Comparison of ENCODE assay signal across 1 cellular context in the genomic region with DNA sequence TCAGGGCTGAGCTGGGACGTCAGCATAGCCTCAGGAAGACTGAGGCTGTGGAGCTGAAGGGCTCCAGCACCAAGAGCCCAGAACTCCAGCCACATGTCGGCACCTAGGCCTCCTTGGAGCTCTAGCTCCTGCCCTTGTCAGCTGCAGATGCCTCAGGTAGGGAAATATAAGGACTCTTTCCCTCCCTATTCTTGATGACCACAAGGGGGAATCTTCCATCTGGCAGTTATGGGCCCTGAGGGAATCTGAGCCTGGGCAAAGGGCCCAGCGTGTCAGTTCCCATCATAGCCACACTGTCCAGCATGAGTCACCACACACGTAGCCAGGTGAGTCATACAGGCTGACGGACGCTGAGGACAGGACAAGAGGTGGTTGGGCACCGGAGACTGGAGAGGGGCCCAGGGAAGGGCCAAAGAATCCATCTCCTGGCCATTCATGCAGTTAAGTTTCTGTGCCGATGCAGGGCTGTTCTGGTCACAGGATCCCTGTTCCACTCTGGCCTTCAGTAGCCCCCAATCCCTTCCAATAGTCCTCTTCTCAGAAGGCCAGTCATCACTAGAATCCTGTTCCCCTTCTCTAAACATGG.
TF ChIP-seq lines count a peak whose summit lies in the region.

No MANE protein-coding gene starts in this region.

TF ChIP-seq in HEK293, 187 proteins besides CTCF, POLR2A, EP300 and RAD21 (continued from another document):
- TF ChIP-seq PATZ1 (tag by site-specific recombination; IDR thresholded peaks at IDR 0.05): peak; percentile 32; the same call in 1 of the 2 replicates
- TF ChIP-seq ZNF544 (tag by site-specific recombination; IDR thresholded peaks at IDR 0.05): no peak
- no peak for TF ChIP-seq ZNF747 (tag by site-specific recombination; IDR thresholded peaks at IDR 0.05)
- no peak for TF ChIP-seq ZNF645 (tag by site-specific recombination; IDR thresholded peaks at IDR 0.05)
- TF ChIP-seq, protein P1, sequence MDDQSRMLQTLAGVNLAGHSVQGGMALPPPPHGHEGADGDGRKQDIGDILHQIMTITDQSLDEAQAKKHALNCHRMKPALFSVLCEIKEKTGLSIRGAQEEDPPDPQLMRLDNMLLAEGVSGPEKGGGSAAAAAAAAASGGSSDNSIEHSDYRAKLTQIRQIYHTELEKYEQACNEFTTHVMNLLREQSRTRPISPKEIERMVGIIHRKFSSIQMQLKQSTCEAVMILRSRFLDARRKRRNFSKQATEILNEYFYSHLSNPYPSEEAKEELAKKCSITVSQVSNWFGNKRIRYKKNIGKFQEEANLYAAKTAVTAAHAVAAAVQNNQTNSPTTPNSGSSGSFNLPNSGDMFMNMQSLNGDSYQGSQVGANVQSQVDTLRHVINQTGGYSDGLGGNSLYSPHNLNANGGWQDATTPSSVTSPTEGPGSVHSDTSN (CRISPR knock-in tag; IDR thresholded peaks at IDR 0.05): no peak
- TF ChIP-seq ZNF184 (tag by site-specific recombination; IDR thresholded peaks at IDR 0.05): peak; percentile 59; the same call in 1 of the 2 replicates
- TF ChIP-seq ZBTB8A (tag by site-specific recombination; IDR thresholded peaks at IDR 0.05): no peak
- 0 out of 2 replicates have a peak, but pooled peaks have one; percentile 26 for TF ChIP-seq SP3 (tag by site-specific recombination; IDR thresholded peaks at IDR 0.05)
- 0 out of 2 replicates have a peak, but pooled peaks have one; percentile 15 for TF ChIP-seq ZNF558 (tag by site-specific recombination; IDR thresholded peaks at IDR 0.05)
- TF ChIP-seq, protein P2, sequence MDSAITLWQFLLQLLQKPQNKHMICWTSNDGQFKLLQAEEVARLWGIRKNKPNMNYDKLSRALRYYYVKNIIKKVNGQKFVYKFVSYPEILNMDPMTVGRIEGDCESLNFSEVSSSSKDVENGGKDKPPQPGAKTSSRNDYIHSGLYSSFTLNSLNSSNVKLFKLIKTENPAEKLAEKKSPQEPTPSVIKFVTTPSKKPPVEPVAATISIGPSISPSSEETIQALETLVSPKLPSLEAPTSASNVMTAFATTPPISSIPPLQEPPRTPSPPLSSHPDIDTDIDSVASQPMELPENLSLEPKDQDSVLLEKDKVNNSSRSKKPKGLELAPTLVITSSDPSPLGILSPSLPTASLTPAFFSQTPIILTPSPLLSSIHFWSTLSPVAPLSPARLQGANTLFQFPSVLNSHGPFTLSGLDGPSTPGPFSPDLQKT (IDR thresholded peaks at IDR 0.05; ENCODE audit: borderline replicate concordance, low read depth, low read length): no peak
- 0 out of 2 replicates have a peak, but pooled peaks have one; percentile 28 for TF ChIP-seq WT1 (tag by site-specific recombination; IDR thresholded peaks at IDR 0.05)
- no peak for TF ChIP-seq ZBTB7A (tag by site-specific recombination; IDR thresholded peaks at IDR 0.05; ENCODE audit: low read depth)
- TF ChIP-seq ZNF157 (tag by site-specific recombination; IDR thresholded peaks at IDR 0.05): no peak
- no peak for TF ChIP-seq ZNF596 (tag by site-specific recombination; IDR thresholded peaks at IDR 0.05)
- TF ChIP-seq, protein P3, sequence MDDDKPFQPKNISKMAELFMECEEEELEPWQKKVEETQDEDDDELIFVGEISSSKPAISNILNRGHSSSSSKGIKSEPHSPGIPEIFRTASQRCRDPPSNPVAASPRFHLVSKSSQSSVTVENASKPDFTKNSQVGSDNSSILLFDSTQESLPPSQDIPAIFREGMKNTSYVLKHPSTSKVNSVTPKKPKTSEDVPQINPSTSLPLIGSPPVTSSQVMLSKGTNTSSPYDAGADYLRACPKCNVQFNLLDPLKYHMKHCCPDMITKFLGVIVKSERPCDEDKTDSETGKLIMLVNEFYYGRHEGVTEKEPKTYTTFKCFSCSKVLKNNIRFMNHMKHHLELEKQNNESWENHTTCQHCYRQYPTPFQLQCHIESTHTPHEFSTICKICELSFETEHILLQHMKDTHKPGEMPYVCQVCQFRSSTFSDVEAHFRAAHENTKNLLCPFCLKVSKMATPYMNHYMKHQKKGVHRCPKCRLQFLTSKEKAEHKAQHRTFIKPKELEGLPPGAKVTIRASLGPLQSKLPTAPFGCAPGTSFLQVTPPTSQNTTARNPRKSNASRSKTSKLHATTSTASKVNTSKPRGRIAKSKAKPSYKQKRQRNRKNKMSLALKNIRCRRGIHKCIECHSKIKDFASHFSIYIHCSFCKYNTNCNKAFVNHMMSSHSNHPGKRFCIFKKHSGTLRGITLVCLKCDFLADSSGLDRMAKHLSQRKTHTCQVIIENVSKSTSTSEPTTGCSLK (tag by site-specific recombination; IDR thresholded peaks at IDR 0.05): no peak
- TF ChIP-seq ZFP69B (tag by site-specific recombination; IDR thresholded peaks at IDR 0.05): 0 out of 2 replicates have a peak, but pooled peaks have one; percentile 42
- TF ChIP-seq ZBTB48 (tag by site-specific recombination; IDR thresholded peaks at IDR 0.05): no peak
- peak; percentile 82 for TF ChIP-seq ZNF629 (tag by site-specific recombination; IDR thresholded peaks at IDR 0.05)
- TF ChIP-seq GLI2 (tag by site-specific recombination; IDR thresholded peaks at IDR 0.05; ENCODE audit: borderline replicate concordance, low read depth): no peak
- TF ChIP-seq ZBTB17 (tag by site-specific recombination; IDR thresholded peaks at IDR 0.05): 0 out of 2 replicates have a peak, but pooled peaks have one; percentile 23
- no peak for TF ChIP-seq ZNF239 (tag by site-specific recombination; IDR thresholded peaks at IDR 0.05)
- TF ChIP-seq ZNF133 (tag by site-specific recombination; IDR thresholded peaks at IDR 0.05): no peak
- no peak for TF ChIP-seq ZNF174 (tag by site-specific recombination; IDR thresholded peaks at IDR 0.05)
- no peak for TF ChIP-seq ZNF169 (tag by site-specific recombination; IDR thresholded peaks at IDR 0.05)
- TF ChIP-seq ZNF677 (tag by site-specific recombination; IDR thresholded peaks at IDR 0.05): no peak
- no peak for TF ChIP-seq ZNF211 (tag by site-specific recombination; IDR thresholded peaks at IDR 0.05; ENCODE audit: low read depth)
- peak; percentile 90 for TF ChIP-seq ZNF449 (tag by site-specific recombination; IDR thresholded peaks at IDR 0.05)
- peak; percentile 57; the same call in 1 of the 2 replicates for TF ChIP-seq ZEB2 (tag by site-specific recombination; IDR thresholded peaks at IDR 0.05)
- TF ChIP-seq KLF1 (tag by site-specific recombination; IDR thresholded peaks at IDR 0.05): no peak
- no peak for TF ChIP-seq OVOL3 (tag by site-specific recombination; IDR thresholded peaks at IDR 0.05)
- no peak for TF ChIP-seq MYNN (tag by site-specific recombination; IDR thresholded peaks at IDR 0.05; ENCODE audit: borderline replicate concordance)
- no peak for TF ChIP-seq SALL2 (tag by site-specific recombination; IDR thresholded peaks at IDR 0.05; ENCODE audit: borderline replicate concordance)
- no peak for TF ChIP-seq ZNF488 (tag by site-specific recombination; IDR thresholded peaks at IDR 0.05)
- TF ChIP-seq ZNF600 (tag by site-specific recombination; IDR thresholded peaks at IDR 0.05): peak; percentile 68
- no peak for TF ChIP-seq ZNF416 (tag by site-specific recombination; IDR thresholded peaks at IDR 0.05)
- TF ChIP-seq, protein P4, sequence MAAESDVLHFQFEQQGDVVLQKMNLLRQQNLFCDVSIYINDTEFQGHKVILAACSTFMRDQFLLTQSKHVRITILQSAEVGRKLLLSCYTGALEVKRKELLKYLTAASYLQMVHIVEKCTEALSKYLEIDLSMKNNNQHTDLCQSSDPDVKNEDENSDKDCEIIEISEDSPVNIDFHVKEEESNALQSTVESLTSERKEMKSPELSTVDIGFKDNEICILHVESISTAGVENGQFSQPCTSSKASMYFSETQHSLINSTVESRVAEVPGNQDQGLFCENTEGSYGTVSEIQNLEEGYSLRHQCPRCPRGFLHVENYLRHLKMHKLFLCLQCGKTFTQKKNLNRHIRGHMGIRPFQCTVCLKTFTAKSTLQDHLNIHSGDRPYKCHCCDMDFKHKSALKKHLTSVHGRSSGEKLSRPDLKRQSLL (tag by site-specific recombination; IDR thresholded peaks at IDR 0.05): peak; percentile 76
- TF ChIP-seq KLF8 (tag by site-specific recombination; IDR thresholded peaks at IDR 0.05): 0 out of 2 replicates have a peak, but pooled peaks have one; percentile 39
- peak; percentile 49; the same call in 1 of the 2 replicates for TF ChIP-seq ZNF394 (tag by site-specific recombination; IDR thresholded peaks at IDR 0.05; ENCODE audit: borderline replicate concordance)
- TF ChIP-seq, protein P5, sequence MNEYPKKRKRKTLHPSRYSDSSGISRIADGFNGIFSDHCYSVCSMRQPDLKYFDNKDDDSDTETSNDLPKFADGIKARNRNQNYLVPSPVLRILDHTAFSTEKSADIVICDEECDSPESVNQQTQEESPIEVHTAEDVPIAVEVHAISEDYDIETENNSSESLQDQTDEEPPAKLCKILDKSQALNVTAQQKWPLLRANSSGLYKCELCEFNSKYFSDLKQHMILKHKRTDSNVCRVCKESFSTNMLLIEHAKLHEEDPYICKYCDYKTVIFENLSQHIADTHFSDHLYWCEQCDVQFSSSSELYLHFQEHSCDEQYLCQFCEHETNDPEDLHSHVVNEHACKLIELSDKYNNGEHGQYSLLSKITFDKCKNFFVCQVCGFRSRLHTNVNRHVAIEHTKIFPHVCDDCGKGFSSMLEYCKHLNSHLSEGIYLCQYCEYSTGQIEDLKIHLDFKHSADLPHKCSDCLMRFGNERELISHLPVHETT (tag by site-specific recombination; IDR thresholded peaks at IDR 0.05): peak; percentile 71; the same call in 1 of the 2 replicates
- no peak for TF ChIP-seq SP2 (tag by site-specific recombination; IDR thresholded peaks at IDR 0.05)
